8 cellular contexts compared by ENCODE assay signal in genomic region chr12:67555075-67555717, GRCh38.
DNase-seq lines count a peak whose midpoint lies in the region; ATAC-seq and TF ChIP-seq lines count a peak whose summit lies in the region.
"Not testable (repeated sequence)": the region's sequence is repeated elsewhere in the genome, so short reads cannot be mapped to it uniquely, and the experiment has no call there.

No MANE protein-coding gene starts in this region.

- DNase-seq in NCI-H748 (lab: John Stamatoyannopoulos, UW; ENCODE audit: unreplicated experiment) (peak; percentile 77), prostate gland (ENCODE audit: low spot score) (peak; percentile 6)
- peak; percentile 24 for DNase-seq in activated CD8-positive, alpha-beta memory T cell treated with anti-CD3 and anti-CD28 coated beads, Interleukin-2, amount 50 U/mL, for 4 hours
- DNase-seq in central memory CD8-positive, alpha-beta T cell (ENCODE audit: low spot score in 2 of 2) = peak in 1 of 2 donors; percentile 13
- not testable (repeated sequence) for DNase-seq in left lobe of liver (ENCODE audit: low spot score)

- not testable (repeated sequence) for TF ChIP-seq POLR2A in prostate gland (IDR thresholded peaks at IDR 0.05)

- H3K4me3 ChIP-seq in HEK293 (ENCODE audit: low read depth, low read length); prostate gland: not testable (repeated sequence)

- POLR2A ChIA-PET in HEK293 (lab: Yijun Ruan, JAX) = interaction anchor here (0.9 kb wide), 1 partner anchor 28 kb away, joined by 6 read pairs; no protein-coding TSS in a partner anchor

- peak overlapping the region; percentile 53 for H3K27ac Mint-ChIP-seq in T-helper 1 cell treated with Interleukin-12 subunit alpha and Interleukin-12 subunit beta and Interleukin-4 antibody, amounts not matched to agents 30 μg/mL and 1 μg/mL, for 36 hours
- not testable (repeated sequence) for H3K27ac Mint-ChIP-seq in central memory CD8-positive, alpha-beta T cell (ENCODE audit: low read depth)

- 60% methylated on average over 8 of the region's 8 CpGs for WGBS in prostate gland

- peaks cover 27% of the 10 kb centered on the region for H3K9me3 Mint-ChIP-seq in T-helper 1 cell treated with Interleukin-12 subunit alpha and Interleukin-12 subunit beta and Interleukin-4 antibody, amounts not matched to agents 30 μg/mL and 1 μg/mL, for 36 hours
- H3K9me3 Mint-ChIP-seq in central memory CD8-positive, alpha-beta T cell = not testable (repeated sequence)

- H3K4me1 ChIP-seq in HEK293 (ENCODE audit: control insufficient read depth, insufficient read depth, low read length); prostate gland (replicated peaks): not testable (repeated sequence)

- TF ChIP-seq CTCF in C4-2B (conservative IDR thresholded peaks at IDR 0.05); HEK293 (tag by site-specific recombination; IDR thresholded peaks at IDR 0.05); prostate gland (IDR thresholded peaks at IDR 0.05): not testable (repeated sequence)

- peak; percentile 65 for ATAC-seq in central memory CD8-positive, alpha-beta T cell (replicated peaks; ENCODE audit: extremely low read depth, poor library complexity, severe bottlenecking)
- ATAC-seq in left lobe of liver = peak; percentile 39

- H3K27ac ChIP-seq in C4-2B = peak overlapping the region; percentile 33
- H3K27ac ChIP-seq in HEK293 (ENCODE audit: extremely low read depth, low read depth, low read length); prostate gland: not testable (repeated sequence)

- intact Hi-C loops in prostate gland (cut with DNase I) = not testable (repeated sequence)

- H3K36me3 ChIP-seq in HEK293 (ENCODE audit: control insufficient read depth in 2 of 2, insufficient read depth in 1 of 2, low read length in 2 of 2); prostate gland: not testable (repeated sequence)

- peaks cover 12% of the 10 kb centered on the region for H3K4me1 Mint-ChIP-seq in T-helper 1 cell treated with Interleukin-12 subunit alpha and Interleukin-12 subunit beta and Interleukin-4 antibody, amounts not matched to agents 30 μg/mL and 1 μg/mL, for 36 hours (ENCODE audit: low read depth)
- not testable (repeated sequence) for H3K4me1 Mint-ChIP-seq in central memory CD8-positive, alpha-beta T cell

- peaks cover 13% of the 10 kb centered on the region for H3K27me3 Mint-ChIP-seq in T-helper 1 cell treated with Interleukin-12 subunit alpha and Interleukin-12 subunit beta and Interleukin-4 antibody, amounts not matched to agents 30 μg/mL and 1 μg/mL, for 36 hours (ENCODE audit: low read depth)
- not testable (repeated sequence) for H3K27me3 Mint-ChIP-seq in central memory CD8-positive, alpha-beta T cell

- not testable (repeated sequence) for H3K4me3 Mint-ChIP-seq in T-helper 1 cell treated with Interleukin-12 subunit alpha and Interleukin-12 subunit beta and Interleukin-4 antibody, amounts not matched to agents 30 μg/mL and 1 μg/mL, for 36 hours
- peak overlapping the region; percentile 54 for H3K4me3 Mint-ChIP-seq in central memory CD8-positive, alpha-beta T cell

- H3K27me3 ChIP-seq in prostate gland (replicated peaks; ENCODE audit: insufficient read depth) = not testable (repeated sequence)

- peaks cover 19% of the 10 kb centered on the region for H3K36me3 Mint-ChIP-seq in T-helper 1 cell treated with Interleukin-12 subunit alpha and Interleukin-12 subunit beta and Interleukin-4 antibody, amounts not matched to agents 30 μg/mL and 1 μg/mL, for 36 hours (ENCODE audit: low read depth)
- not testable (repeated sequence) for H3K36me3 Mint-ChIP-seq in central memory CD8-positive, alpha-beta T cell (ENCODE audit: insufficient read depth)

- CTCF ChIA-PET in HEK293 (lab: Yijun Ruan, JAX) = interaction anchor here (0.6 kb wide), 1 partner anchor 83 kb away, joined by 4 read pairs; no protein-coding TSS in a partner anchor

- H3K9me3 ChIP-seq in HEK293 (ENCODE audit: control insufficient read depth, insufficient read depth, low read depth, low read length); prostate gland: not testable (repeated sequence)

TF ChIP-seq in HEK293, 187 proteins besides CTCF, POLR2A, EP300 and RAD21:
- peak; percentile 39 for TF ChIP-seq SETDB1 (IDR thresholded peaks at IDR 0.05; ENCODE audit: insufficient read length, low read length)
